ENCODE assay signal across 1 cellular context in the genomic region with DNA sequence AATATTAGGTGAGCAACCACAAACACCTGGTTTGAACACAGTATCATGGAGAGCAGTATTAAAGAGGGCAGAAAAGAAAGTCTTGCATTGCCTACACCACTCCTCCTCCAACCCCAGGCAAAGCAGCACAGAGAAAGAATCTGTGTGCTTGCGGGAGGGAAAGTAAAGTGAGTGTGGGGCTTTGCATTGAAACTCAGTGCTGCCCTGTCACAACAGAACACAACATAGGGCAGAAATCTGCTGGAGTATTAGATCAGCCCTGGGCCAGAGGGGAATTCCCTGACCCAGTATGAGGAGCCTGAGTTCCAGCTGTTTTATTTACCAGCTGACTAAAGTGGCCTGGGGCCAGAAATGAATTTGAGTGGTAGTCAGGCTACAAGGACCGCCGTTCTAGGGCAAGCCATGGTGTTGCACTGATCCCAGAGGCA.
TF ChIP-seq lines count a peak whose summit lies in the region.

No MANE protein-coding gene starts in this region.

TF ChIP-seq in SK-N-SH treated with all-trans-retinoic acid at 6 μM for 48 hours, 23 proteins besides CTCF, POLR2A, EP300 and RAD21 (continued from another document):
- TF ChIP-seq, protein P1, sequence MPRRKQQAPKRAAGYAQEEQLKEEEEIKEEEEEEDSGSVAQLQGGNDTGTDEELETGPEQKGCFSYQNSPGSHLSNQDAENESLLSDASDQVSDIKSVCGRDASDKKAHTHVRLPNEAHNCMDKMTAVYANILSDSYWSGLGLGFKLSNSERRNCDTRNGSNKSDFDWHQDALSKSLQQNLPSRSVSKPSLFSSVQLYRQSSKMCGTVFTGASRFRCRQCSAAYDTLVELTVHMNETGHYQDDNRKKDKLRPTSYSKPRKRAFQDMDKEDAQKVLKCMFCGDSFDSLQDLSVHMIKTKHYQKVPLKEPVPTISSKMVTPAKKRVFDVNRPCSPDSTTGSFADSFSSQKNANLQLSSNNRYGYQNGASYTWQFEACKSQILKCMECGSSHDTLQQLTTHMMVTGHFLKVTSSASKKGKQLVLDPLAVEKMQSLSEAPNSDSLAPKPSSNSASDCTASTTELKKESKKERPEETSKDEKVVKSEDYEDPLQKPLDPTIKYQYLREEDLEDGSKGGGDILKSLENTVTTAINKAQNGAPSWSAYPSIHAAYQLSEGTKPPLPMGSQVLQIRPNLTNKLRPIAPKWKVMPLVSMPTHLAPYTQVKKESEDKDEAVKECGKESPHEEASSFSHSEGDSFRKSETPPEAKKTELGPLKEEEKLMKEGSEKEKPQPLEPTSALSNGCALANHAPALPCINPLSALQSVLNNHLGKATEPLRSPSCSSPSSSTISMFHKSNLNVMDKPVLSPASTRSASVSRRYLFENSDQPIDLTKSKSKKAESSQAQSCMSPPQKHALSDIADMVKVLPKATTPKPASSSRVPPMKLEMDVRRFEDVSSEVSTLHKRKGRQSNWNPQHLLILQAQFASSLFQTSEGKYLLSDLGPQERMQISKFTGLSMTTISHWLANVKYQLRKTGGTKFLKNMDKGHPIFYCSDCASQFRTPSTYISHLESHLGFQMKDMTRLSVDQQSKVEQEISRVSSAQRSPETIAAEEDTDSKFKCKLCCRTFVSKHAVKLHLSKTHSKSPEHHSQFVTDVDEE (CRISPR knock-in tag; IDR thresholded peaks at IDR 0.05): no peak
- no peak for TF ChIP-seq ZNF8 (CRISPR knock-in tag; IDR thresholded peaks at IDR 0.05)
